ENCODE assay signal across 8 cellular contexts in genomic region chr12:24742378-24742777, GRCh38.
DNase-seq lines count a peak whose midpoint lies in the region; ATAC-seq and TF ChIP-seq lines count a peak whose summit lies in the region.

No MANE protein-coding gene starts in this region.

- DNase-seq in activated naive CD8-positive, alpha-beta T cell treated with anti-CD3 and anti-CD28 coated beads, Interleukin-2, amount 50 U/mL, for 24 hours = peak; percentile 29
- no peak for DNase-seq in activated naive CD8-positive, alpha-beta T cell treated with anti-CD3 and anti-CD28 coated beads for 36 hours
- DNase-seq in WTC11 (ENCODE audit: low spot score) = no peak
- DNase-seq in putamen (ENCODE audit: low spot score) = peak; percentile 58
- DNase-seq in ureter (ENCODE audit: low spot score) = no peak
- no peak for DNase-seq in stimulated activated CD4-positive, alpha-beta T cell treated with anti-CD3 and anti-CD28 coated beads, Interleukin-4, amount 100 ng/mL, for 1 hour
- DNase-seq in NCI-H1417 treated with DMSO at 0.1 percent for 48 hours (lab: John Stamatoyannopoulos, UW) = no peak

- no peaks in the 10 kb centered on the region for H3K27me3 Mint-ChIP-seq in activated naive CD8-positive, alpha-beta T cell treated with anti-CD3 and anti-CD28 coated beads, Interleukin-2, amount 50 U/mL, for 24 hours
- no peaks in the 10 kb centered on the region for H3K27me3 Mint-ChIP-seq in activated naive CD8-positive, alpha-beta T cell treated with anti-CD3 and anti-CD28 coated beads for 36 hours
- no peaks in the 10 kb centered on the region for H3K27me3 Mint-ChIP-seq in WTC11 (ENCODE audit: low read depth)

- CTCF ChIA-PET in WTC11 (lab: Charles Lee) = no interaction called here

- no peak overlapping the region for H3K4me3 Mint-ChIP-seq in activated naive CD8-positive, alpha-beta T cell treated with anti-CD3 and anti-CD28 coated beads, Interleukin-2, amount 50 U/mL, for 24 hours
- no peak overlapping the region for H3K4me3 Mint-ChIP-seq in activated naive CD8-positive, alpha-beta T cell treated with anti-CD3 and anti-CD28 coated beads for 36 hours
- no peak overlapping the region for H3K4me3 Mint-ChIP-seq in WTC11

- no peak overlapping the region for H3K27ac Mint-ChIP-seq in activated naive CD8-positive, alpha-beta T cell treated with anti-CD3 and anti-CD28 coated beads, Interleukin-2, amount 50 U/mL, for 24 hours
- no peak overlapping the region for H3K27ac Mint-ChIP-seq in activated naive CD8-positive, alpha-beta T cell treated with anti-CD3 and anti-CD28 coated beads for 36 hours
- no peak overlapping the region for H3K27ac Mint-ChIP-seq in WTC11

- H3K9me3 Mint-ChIP-seq in activated naive CD8-positive, alpha-beta T cell treated with anti-CD3 and anti-CD28 coated beads, Interleukin-2, amount 50 U/mL, for 24 hours = no peaks in the 10 kb centered on the region
- no peaks in the 10 kb centered on the region for H3K9me3 Mint-ChIP-seq in activated naive CD8-positive, alpha-beta T cell treated with anti-CD3 and anti-CD28 coated beads for 36 hours
- H3K9me3 Mint-ChIP-seq in WTC11 = no peaks in the 10 kb centered on the region

- H3K4me1 Mint-ChIP-seq in activated naive CD8-positive, alpha-beta T cell treated with anti-CD3 and anti-CD28 coated beads, Interleukin-2, amount 50 U/mL, for 24 hours = peaks cover 19% of the 10 kb centered on the region
- peaks cover 3% of the 10 kb centered on the region for H3K4me1 Mint-ChIP-seq in activated naive CD8-positive, alpha-beta T cell treated with anti-CD3 and anti-CD28 coated beads for 36 hours
- H3K4me1 Mint-ChIP-seq in WTC11 = peaks cover 26% of the 10 kb centered on the region

- peak; percentile 49 for ATAC-seq in activated naive CD8-positive, alpha-beta T cell treated with anti-CD3 and anti-CD28 coated beads, Interleukin-2, amount 50 U/mL, for 24 hours
- ATAC-seq in HG03060 (IDR thresholded peaks at IDR 0.05; ENCODE audit: low read depth, unreplicated experiment) (peak; percentile 51), WTC11 (peak; percentile 65)

- TF ChIP-seq CTCF in WTC11 (IDR thresholded peaks at IDR 0.05) = no peak

- no peaks in the 10 kb centered on the region for H3K36me3 Mint-ChIP-seq in activated naive CD8-positive, alpha-beta T cell treated with anti-CD3 and anti-CD28 coated beads, Interleukin-2, amount 50 U/mL, for 24 hours (ENCODE audit: low read depth)
- no peaks in the 10 kb centered on the region for H3K36me3 Mint-ChIP-seq in activated naive CD8-positive, alpha-beta T cell treated with anti-CD3 and anti-CD28 coated beads for 36 hours
- H3K36me3 Mint-ChIP-seq in WTC11 = no peaks in the 10 kb centered on the region

- POLR2A ChIA-PET in WTC11 (lab: Charles Lee) = no interaction called here

TF ChIP-seq in WTC11, 78 proteins besides CTCF, POLR2A, EP300 and RAD21:
- TF ChIP-seq ERG (CRISPR knock-in tag; IDR thresholded peaks at IDR 0.05) = no peak
TF ChIP-seq in WTC11: peak in this region for 0.

Comparison
In these comparisons a context has a peak if more than half of its experiments do, and no peak if none do; other contexts are left out.
1. DNase-seq: peak in activated naive CD8-positive, alpha-beta T cell treated with anti-CD3 and anti-CD28 coated beads, Interleukin-2, amount 50 U/mL, for 24 hours (single experiment) and putamen (single experiment); none in activated naive CD8-positive, alpha-beta T cell treated with anti-CD3 and anti-CD28 coated beads for 36 hours (single experiment), WTC11 (single experiment), ureter (single experiment), stimulated activated CD4-positive, alpha-beta T cell treated with anti-CD3 and anti-CD28 coated beads, Interleukin-4, amount 100 ng/mL, for 1 hour (single experiment) and NCI-H1417 treated with DMSO at 0.1 percent for 48 hours (single experiment).
2. Peak in every context shown above with its lines, with median percentiles within 50 percentile points of each other: ATAC-seq.